8 cellular contexts compared by ENCODE assay signal in the genomic region with DNA sequence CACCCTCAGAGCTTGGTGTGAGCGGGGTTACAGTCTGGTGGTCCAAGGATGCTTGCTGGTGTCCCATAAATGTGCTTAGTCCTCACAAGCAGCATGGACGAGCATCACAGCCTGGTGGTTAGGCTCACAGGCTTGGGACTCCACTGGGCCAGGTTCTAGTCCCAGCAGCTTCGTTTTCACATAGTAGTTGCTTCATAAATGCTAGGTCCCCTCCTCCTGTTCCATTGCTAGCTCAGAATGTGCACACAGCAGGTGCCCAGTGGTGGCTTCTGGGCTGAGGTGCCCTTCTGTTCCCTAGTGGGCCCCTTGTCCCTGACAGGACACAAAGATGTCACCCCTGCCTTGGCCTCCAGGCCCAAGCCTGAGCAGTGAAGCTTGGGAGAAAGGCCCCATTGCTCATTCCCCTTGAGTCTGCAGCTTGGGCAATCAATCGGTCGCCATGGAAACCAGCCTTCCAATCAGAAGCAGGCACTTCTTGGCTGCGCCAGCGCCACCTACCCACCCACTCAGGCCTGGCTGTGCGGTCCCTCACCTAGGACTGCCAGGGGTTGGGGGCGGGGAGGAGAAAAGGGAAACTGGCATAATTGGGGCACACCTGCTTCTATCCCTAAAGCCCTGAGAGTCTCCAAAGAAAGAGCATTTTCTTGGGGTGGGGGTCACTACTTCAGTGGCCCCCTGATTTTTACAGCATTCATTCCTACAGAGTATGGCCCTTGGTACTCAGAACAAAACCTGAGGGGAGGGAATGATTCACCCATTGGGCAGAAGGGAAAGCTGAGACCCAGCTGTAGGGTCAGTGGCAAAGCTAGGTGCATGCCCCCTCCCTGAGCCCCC. TPM values are rescaled to one million over a fixed set of nuclear protein-coding genes. Genes with fewer than 3 reads are reported as not detected.
DNase-seq lines count a peak whose midpoint lies in the region; ATAC-seq and TF ChIP-seq lines count a peak whose summit lies in the region.

No MANE protein-coding gene starts in this region.

- peaks cover 6% of the 10 kb centered on the region for H3K36me3 Mint-ChIP-seq in stimulated activated effector memory CD8-positive, alpha-beta T cell treated with anti-CD3 and anti-CD28 coated beads, Interleukin-12 subunit alpha, Interleukin-12 subunit beta, amount 100 ng/mL, for 72 hours

- peak; percentile 38 for DNase-seq in activated naive CD4-positive, alpha-beta T cell treated with Interleukin-2 at 50 U/mL for 16 hours
- DNase-seq in activated naive CD4-positive, alpha-beta T cell (lab: John Stamatoyannopoulos, UW) = no peak
- peak; percentile 78 for DNase-seq in NCI-H1105 (lab: John Stamatoyannopoulos, UW)
- peak; percentile 66 for DNase-seq in UCSD-AML1 (lab: John Stamatoyannopoulos, UW; ENCODE audit: unreplicated experiment)
- DNase-seq in fibroblast of villous mesenchyme (ENCODE audit: low read depth) = peak; percentile 76
- peak in 1 of 2 donors; percentile 65 for DNase-seq in stimulated activated effector memory CD8-positive, alpha-beta T cell treated with anti-CD3 and anti-CD28 coated beads, Interleukin-12 subunit alpha, Interleukin-12 subunit beta, amount 100 ng/mL, for 72 hours (ENCODE audit: low spot score in 2 of 2)
- DNase-seq in LoVo (ENCODE audit: low spot score) = no peak

- no peaks in the 10 kb centered on the region for H3K9me3 Mint-ChIP-seq in stimulated activated effector memory CD8-positive, alpha-beta T cell treated with anti-CD3 and anti-CD28 coated beads, Interleukin-12 subunit alpha, Interleukin-12 subunit beta, amount 100 ng/mL, for 72 hours

- H3K4me3 ChIP-seq in fibroblast of villous mesenchyme (ENCODE audit: low read depth, low read length) = no peak overlapping the region

- H3K4me3 Mint-ChIP-seq in stimulated activated effector memory CD8-positive, alpha-beta T cell treated with anti-CD3 and anti-CD28 coated beads, Interleukin-12 subunit alpha, Interleukin-12 subunit beta, amount 100 ng/mL, for 72 hours = no peak overlapping the region

- ATAC-seq in stimulated activated effector memory CD8-positive, alpha-beta T cell treated with anti-CD3 and anti-CD28 coated beads, Interleukin-12 subunit alpha, Interleukin-12 subunit beta, amount 100 ng/mL, for 72 hours = peak; percentile 79
- ATAC-seq in HG03280 (IDR thresholded peaks at IDR 0.05; ENCODE audit: unreplicated experiment) = no peak

- peak overlapping the region; percentile 18 for H3K27ac Mint-ChIP-seq in stimulated activated effector memory CD8-positive, alpha-beta T cell treated with anti-CD3 and anti-CD28 coated beads, Interleukin-12 subunit alpha, Interleukin-12 subunit beta, amount 100 ng/mL, for 72 hours

- peak; percentile 29 for TF ChIP-seq CTCF in fibroblast of villous mesenchyme (IDR thresholded peaks at IDR 0.05; ENCODE audit: insufficient read depth, low read depth, low read length)

- H3K4me1 Mint-ChIP-seq in stimulated activated effector memory CD8-positive, alpha-beta T cell treated with anti-CD3 and anti-CD28 coated beads, Interleukin-12 subunit alpha, Interleukin-12 subunit beta, amount 100 ng/mL, for 72 hours = peaks cover 18% of the 10 kb centered on the region

RNA-seq across cellular contexts. Expression of a gene that starts 48.1 kb away (rescaled TPM):
- total RNA-seq in fibroblast of villous mesenchyme = under 0.01 TPM in 2 replicates

Comparison
In these comparisons a context has a peak if more than half of its experiments do, and no peak if none do; other contexts are left out.
1. DNase-seq: peak in activated naive CD4-positive, alpha-beta T cell treated with Interleukin-2 at 50 U/mL for 16 hours (single experiment), NCI-H1105 (single experiment), UCSD-AML1 (single experiment) and fibroblast of villous mesenchyme (single experiment); none in activated naive CD4-positive, alpha-beta T cell (0 of 4) and LoVo (single experiment).